1 cellular context compared by ENCODE assay signal in genomic region chr19:4414144-4414799, GRCh38.
TF ChIP-seq lines count a peak whose summit lies in the region.

No MANE protein-coding gene starts in this region.

TF ChIP-seq in IMR-90, 13 proteins besides CTCF, POLR2A, EP300 and RAD21:
- TF ChIP-seq FOS (IDR thresholded peaks at IDR 0.05; ENCODE audit: low read depth, low read length) = peak; percentile 58; the same call in 1 of the 2 replicates
- TF ChIP-seq MXI1 (IDR thresholded peaks at IDR 0.05; ENCODE audit: borderline replicate concordance, low read depth, low read length) = no peak
- peak; percentile 82 for TF ChIP-seq CEBPB (IDR thresholded peaks at IDR 0.05; ENCODE audit: low read depth, low read length)
TF ChIP-seq in IMR-90: peak in this region for 2.
